In genomic region chr6:56766139-56766805, GRCh38 we compare ENCODE assay signal across 27 cellular contexts.
DNase-seq lines count a peak whose midpoint lies in the region; ATAC-seq, FAIRE-seq and TF ChIP-seq lines count a peak whose summit lies in the region.
"Had no signal": no experiment of that assay in that cellular context is flagged by ENCODE, and none has a peak within 500 bp of the region (broad histone marks: within the 10 kb centered on the region; RNA-seq: fewer than 3 reads in every experiment).

No MANE protein-coding gene starts in this region.

- H3K4me3 ChIP-seq in gastrocnemius medialis: no peak overlapping the region
- H3K4me3 ChIP-seq: adrenal gland, esophagus muscularis mucosa, gastroesophageal sphincter, Peyer's patch had no signal

- DNase-seq in H54 (ENCODE audit: insufficient read length, low spot score): no peak
- DNase-seq in RPMI8226: peak; percentile 28
- DNase-seq in glutamatergic neuron: no peak
- DNase-seq in gastrocnemius medialis: no peak
- no peak for DNase-seq in CD1c-positive myeloid dendritic cell (ENCODE audit: extremely low spot score)
- DNase-seq in NCI-H345 treated with DMSO at 0.1 percent for 48 hours (lab: John Stamatoyannopoulos, UW; ENCODE audit: unreplicated experiment): no peak
- no peak for DNase-seq in posterior cingulate gyrus
- no peak for DNase-seq in KG1 (lab: John Stamatoyannopoulos, UW)
- DNase-seq: activated CD4-positive, alpha-beta T cell treated with anti-CD3 and anti-CD28 coated beads, Interleukin-2, amount 10 ng/mL, durations not matched to agents 24 days and 14 days; activated naive CD4-positive, alpha-beta T cell; activated T-cell treated with anti-CD3 and anti-CD28 coated beads, Interleukin-2, amount 50 U/mL, for 48 hours; adrenal gland; CD4-positive, alpha-beta T cell; cortex of kidney; endodermal cell; islet precursor cell; NCI-H1436; NCI-H2107; NK-92 treated with Interleukin-12 subunit alpha and Interleukin-12 subunit beta, amount 100 ng/mL, for 24 hours; Peyer's patch; stimulated activated CD4-positive, alpha-beta T cell treated with anti-CD3 and anti-CD28 coated beads, Interleukin-4, amount 100 ng/mL, for 24 hours; stimulated activated naive B cell treated with anti-CD40 and anti-IgM and Interleukin-4, amounts not matched to agents 10 μg/mL and 1 μg/mL and 100 μg/mL, for 72 hours; T-helper 2 cell had no signal

- no peaks in the 10 kb centered on the region for H3K9me3 ChIP-seq in gastrocnemius medialis
- H3K9me3 ChIP-seq: adrenal gland, esophagus muscularis mucosa, gastroesophageal sphincter, Peyer's patch had no signal

- no peaks in the 10 kb centered on the region for H3K36me3 Mint-ChIP-seq in glutamatergic neuron (ENCODE audit: unreplicated experiment)
- H3K36me3 Mint-ChIP-seq: IgD-negative memory B cell; stimulated activated naive B cell treated with anti-CD40 and anti-IgM and Interleukin-4, amounts not matched to agents 10 μg/mL and 1 μg/mL and 100 μg/mL, for 72 hours had no signal

- H3K27ac Mint-ChIP-seq in glutamatergic neuron (ENCODE audit: unreplicated experiment): peak overlapping the region; percentile 22
- H3K27ac Mint-ChIP-seq: activated CD4-positive, alpha-beta T cell treated with anti-CD3 and anti-CD28 coated beads, Interleukin-2, amount 10 ng/mL, durations not matched to agents 24 days and 14 days; CD4-positive, alpha-beta T cell; endodermal cell; IgD-negative memory B cell; stimulated activated naive B cell treated with anti-CD40 and anti-IgM and Interleukin-4, amounts not matched to agents 10 μg/mL and 1 μg/mL and 100 μg/mL, for 72 hours had no signal

- H3K9me3 Mint-ChIP-seq in glutamatergic neuron (ENCODE audit: unreplicated experiment): peaks cover 11% of the 10 kb centered on the region
- H3K9me3 Mint-ChIP-seq: activated CD4-positive, alpha-beta T cell treated with anti-CD3 and anti-CD28 coated beads, Interleukin-2, amount 10 ng/mL, durations not matched to agents 24 days and 14 days; CD4-positive, alpha-beta T cell; endodermal cell had no signal

- H3K36me3 ChIP-seq in gastrocnemius medialis: no peaks in the 10 kb centered on the region
- H3K36me3 ChIP-seq: adrenal gland, esophagus muscularis mucosa, gastroesophageal sphincter, Peyer's patch had no signal

- in situ Hi-C loops in gastrocnemius medialis (cut with MboI; ENCODE audit: low sequenced_read_pairs in 4 of 4): loop anchor here in 3 of 4 donors (5.0 to 10.0 kb wide), 3 partner anchors 51 to 81 kb away; no protein-coding TSS in a partner anchor

- H3K27ac ChIP-seq in gastrocnemius medialis: peak overlapping the region; percentile 85 to 88 (median 86)
- H3K27ac ChIP-seq: adrenal gland, Peyer's patch had no signal

- H3K4me3 Mint-ChIP-seq in glutamatergic neuron (ENCODE audit: unreplicated experiment): peak overlapping the region; percentile 52
- H3K4me3 Mint-ChIP-seq: activated CD4-positive, alpha-beta T cell treated with anti-CD3 and anti-CD28 coated beads, Interleukin-2, amount 10 ng/mL, durations not matched to agents 24 days and 14 days; CD4-positive, alpha-beta T cell; endodermal cell; IgD-negative memory B cell; stimulated activated naive B cell treated with anti-CD40 and anti-IgM and Interleukin-4, amounts not matched to agents 10 μg/mL and 1 μg/mL and 100 μg/mL, for 72 hours had no signal

- TF ChIP-seq CTCF in glutamatergic neuron (IDR thresholded peaks at IDR 0.05; ENCODE audit: partially characterized antibody, unreplicated experiment) (no peak), gastrocnemius medialis (IDR thresholded peaks at IDR 0.05 in 4 of 5, conservative IDR thresholded peaks at IDR 0.05 in 1 of 5) (no peak)

- H3K27me3 ChIP-seq in gastrocnemius medialis: no peaks in the 10 kb centered on the region
- H3K27me3 ChIP-seq: adrenal gland, esophagus muscularis mucosa, gastroesophageal sphincter, Peyer's patch had no signal

- H3K27me3 Mint-ChIP-seq in glutamatergic neuron (ENCODE audit: unreplicated experiment): peaks cover 9% of the 10 kb centered on the region
- H3K27me3 Mint-ChIP-seq: CD4-positive, alpha-beta T cell; IgD-negative memory B cell; stimulated activated naive B cell treated with anti-CD40 and anti-IgM and Interleukin-4, amounts not matched to agents 10 μg/mL and 1 μg/mL and 100 μg/mL, for 72 hours had no signal

- H3K4me1 Mint-ChIP-seq in glutamatergic neuron (ENCODE audit: low read depth, unreplicated experiment): peaks cover 43% of the 10 kb centered on the region
- H3K4me1 Mint-ChIP-seq: IgD-negative memory B cell had no signal

- peaks cover 68 to 72% of the 10 kb centered on the region in 2 donors for H3K4me1 ChIP-seq in gastrocnemius medialis
- H3K4me1 ChIP-seq: Peyer's patch had no signal

- ATAC-seq in gastrocnemius medialis: no peak
- ATAC-seq: gastroesophageal sphincter had no signal

- no peak for TF ChIP-seq POLR2A in H54 (IDR thresholded peaks at IDR 0.05; ENCODE audit: low read depth, low read length)
- TF ChIP-seq POLR2A in gastrocnemius medialis (IDR thresholded peaks at IDR 0.05): no peak

- FAIRE-seq in H54 (lab: Jason Lieb, UNC): peak; percentile 64
- FAIRE-seq: bronchial epithelial cell had no signal

- intact Hi-C loops in gastrocnemius medialis (cut with DNase I; ENCODE audit: low total_unique reads) (loop anchor here (5.0 kb wide), 1 partner anchor 129 kb away; no protein-coding TSS in a partner anchor), posterior cingulate gyrus (cut with DNase I) (no loop called here)
